14 cellular contexts compared by ENCODE assay signal in the genomic region with DNA sequence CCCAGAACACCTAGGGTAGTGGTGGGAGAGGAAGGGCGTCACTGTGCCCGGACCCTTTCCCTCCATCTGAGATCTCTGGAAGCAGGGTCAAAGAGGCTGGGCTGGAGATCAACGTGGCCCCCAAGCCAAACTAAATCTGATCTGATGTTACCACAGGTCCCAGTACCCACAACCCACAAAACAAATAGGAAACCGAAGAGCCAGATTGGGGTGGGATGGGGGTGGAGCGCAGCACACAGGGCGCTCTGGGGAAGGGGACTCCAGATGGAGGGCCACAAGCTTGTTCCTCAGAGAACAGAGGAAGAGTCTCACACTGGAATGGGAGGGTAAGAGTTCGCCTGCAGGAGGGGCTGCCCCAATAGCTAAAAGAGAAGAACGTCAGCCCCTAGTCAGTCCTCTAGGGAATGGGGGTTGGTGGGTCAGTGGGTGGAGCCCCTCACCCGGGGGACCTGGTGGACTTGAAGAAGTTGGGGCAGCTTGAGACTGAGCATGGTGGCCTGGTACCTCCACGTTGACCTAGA. TPM values are rescaled to one million over a fixed set of nuclear protein-coding genes. Genes with fewer than 3 reads are reported as not detected.
A peak's percentile ranks its signal among the peaks of the same experiment; 100 is the strongest.
DNase-seq lines count a peak whose midpoint lies in the region; ATAC-seq, FAIRE-seq and TF ChIP-seq lines count a peak whose summit lies in the region.
"Had no signal": no experiment of that assay in that cellular context is flagged by ENCODE, and none has a peak within 500 bp of the region (broad histone marks: within the 10 kb centered on the region; RNA-seq: fewer than 3 reads in every experiment).

No MANE protein-coding gene starts in this region.

- ATAC-seq in psoas muscle = no peak

- H3K27me3 Mint-ChIP-seq in T-helper 2 cell treated with Interferon-gamma antibody and Interleukin-4, amounts not matched to agents 5 μg/mL and 100 μg/mL, for 36 hours (ENCODE audit: low read depth) = no peaks in the 10 kb centered on the region

- no peak for DNase-seq in T-helper 2 cell treated with Interferon-gamma antibody and Interleukin-4, amounts not matched to agents 5 μg/mL and 100 μg/mL, for 36 hours (ENCODE audit: low spot score)
- DNase-seq in T-helper 2 cell = no peak
- DNase-seq in KBM-7 = peak; percentile 46
- DNase-seq in bronchial epithelial cell (ENCODE audit: low read depth) = no peak
- no peak for DNase-seq in psoas muscle
- no peak for DNase-seq in DMS53 (lab: John Stamatoyannopoulos, UW)
- DNase-seq in NK-92 treated with Interleukin-12 subunit alpha and Interleukin-12 subunit beta, amount 100 ng/mL, for 24 hours (lab: John Stamatoyannopoulos, UW) = no peak
- no peak for DNase-seq in NCI-H1417 (lab: John Stamatoyannopoulos, UW)
- DNase-seq: ACHN; activated CD4-positive, alpha-beta T cell treated with anti-CD3 and anti-CD28 coated beads for 1 hour; gastrocnemius medialis; GF-D8; mammary epithelial cell had no signal

- 39 to 58% (median 46%) methylated on average over 9 to 10 of the region's 10 CpGs for WGBS in psoas muscle, 3 donors

- peaks cover 12% of the 10 kb centered on the region for H3K36me3 Mint-ChIP-seq in T-helper 2 cell treated with Interferon-gamma antibody and Interleukin-4, amounts not matched to agents 5 μg/mL and 100 μg/mL, for 36 hours (ENCODE audit: low read depth)

- H3K36me3 ChIP-seq in bronchial epithelial cell (ENCODE audit: control insufficient read depth, insufficient read depth, low read length) = peaks cover 12% of the 10 kb centered on the region
- H3K36me3 ChIP-seq in psoas muscle (ENCODE audit: insufficient read depth in 1 of 2, low read depth in 1 of 2) = peaks cover 0 to 32% of the 10 kb centered on the region in 2 donors

- in situ Hi-C loops in KBM-7 (cut with MboI; ENCODE audit: low pct_unique_long_range_greater_than_20kb, low sequenced_read_pairs) = no loop called here

- H3K4me3 Mint-ChIP-seq in T-helper 2 cell treated with Interferon-gamma antibody and Interleukin-4, amounts not matched to agents 5 μg/mL and 100 μg/mL, for 36 hours = peak overlapping the region; percentile 1

- intact Hi-C loops in psoas muscle (cut with DNase I) = no loop called here

- H3K4me3 ChIP-seq in bronchial epithelial cell (ENCODE audit: low read depth, low read length) (no peak overlapping the region), psoas muscle (peak overlapping the region; percentile 52)

- peaks cover 18% of the 10 kb centered on the region for H3K4me1 Mint-ChIP-seq in T-helper 2 cell treated with Interferon-gamma antibody and Interleukin-4, amounts not matched to agents 5 μg/mL and 100 μg/mL, for 36 hours (ENCODE audit: low read depth)

- no peaks in the 10 kb centered on the region for H3K27me3 ChIP-seq in bronchial epithelial cell (ENCODE audit: control insufficient read depth, insufficient read depth, low read length)
- peaks cover 0 to 17% (median 10%) of the 10 kb centered on the region in 3 donors for H3K27me3 ChIP-seq in psoas muscle (ENCODE audit: insufficient read depth in 3 of 3, low read length in 2 of 3)
- H3K27me3 ChIP-seq: breast epithelium had no signal

- H3K27ac ChIP-seq in psoas muscle = no peak overlapping the region
- H3K27ac ChIP-seq: breast epithelium, gastrocnemius medialis had no signal

- peaks cover 9% of the 10 kb centered on the region for H3K4me1 ChIP-seq in psoas muscle

- TF ChIP-seq CTCF in bronchial epithelial cell (IDR thresholded peaks at IDR 0.05; ENCODE audit: insufficient read depth, low read length, severe bottlenecking) = no peak
- no peak for TF ChIP-seq CTCF in psoas muscle (IDR thresholded peaks at IDR 0.05)

- FAIRE-seq in bronchial epithelial cell (lab: Jason Lieb, UNC) = peak; percentile 79

- H3K9me3 Mint-ChIP-seq in T-helper 2 cell treated with Interferon-gamma antibody and Interleukin-4, amounts not matched to agents 5 μg/mL and 100 μg/mL, for 36 hours = no peaks in the 10 kb centered on the region

- H3K27ac Mint-ChIP-seq in T-helper 2 cell treated with Interferon-gamma antibody and Interleukin-4, amounts not matched to agents 5 μg/mL and 100 μg/mL, for 36 hours = no peak overlapping the region

- no peaks in the 10 kb centered on the region for H3K9me3 ChIP-seq in psoas muscle
- H3K9me3 ChIP-seq: breast epithelium, gastrocnemius medialis had no signal

RNA-seq across cellular contexts. Expression of gene PAQR6, which starts 1.6 kb away (rescaled TPM):
- 0.26 and 1.3 TPM in 2 replicates for total RNA-seq in bronchial epithelial cell
- total RNA-seq in psoas muscle = 1 to 10 TPM in 1 of 4 donors, under 1 TPM in 3; 0.32 to 1.2 (median 0.80) TPM
- under 1 TPM; 0.30 to 0.85 (median 0.39) TPM for polyA plus RNA-seq in psoas muscle

RNA-seq across cellular contexts. Expression of gene BGLAP, which starts 4.3 kb away (rescaled TPM):
- total RNA-seq in bronchial epithelial cell (0.51 TPM in 1 of 2 replicates, not detected in the other), psoas muscle (under 1 TPM in 2 of 4 donors, not detected in 2; 0.34 to 0.44 TPM)
- under 1 TPM in 1 of 3 donors, not detected in 2; 0.33 TPM for polyA plus RNA-seq in psoas muscle
- total RNA-seq: gastrocnemius medialis, mammary epithelial cell had no signal

RNA-seq across cellular contexts. Expression of gene PMF1, which starts 33.5 kb away (rescaled TPM):
- 55.3 and 55.9 TPM in 2 replicates for total RNA-seq in bronchial epithelial cell
- 10 to 100 TPM; 47.9 to 72.1 (median 65.6) TPM for total RNA-seq in psoas muscle
- polyA plus RNA-seq in psoas muscle = 10 to 100 TPM; 52.7 to 93.4 (median 91.0) TPM

RNA-seq across cellular contexts. Expression of gene SMG5, which starts 36.3 kb away (rescaled TPM):
- 57.4 and 67.0 TPM in 2 replicates for total RNA-seq in bronchial epithelial cell
- total RNA-seq in psoas muscle = 10 to 100 TPM; 46.8 to 90.7 (median 80.8) TPM
- polyA plus RNA-seq in psoas muscle = 10 to 100 TPM; 54.0 to 74.5 (median 72.4) TPM

RNA-seq across cellular contexts. Expression of gene TMEM79, which starts 37.8 kb away (rescaled TPM):
- total RNA-seq in bronchial epithelial cell = 7.1 and 30.7 TPM in 2 replicates
- 1 to 10 TPM in 1 of 4 donors, under 1 TPM in 3; 0.69 to 1.6 (median 0.87) TPM for total RNA-seq in psoas muscle
- 1 to 10 TPM in 2 of 3 donors, under 1 TPM in 1; 0.89 to 3.6 (median 1.5) TPM for polyA plus RNA-seq in psoas muscle
